ENCODE assay signal across 20 cellular contexts in genomic region chr7:17140421-17140820, GRCh38.
DNase-seq lines count a peak whose midpoint lies in the region; ATAC-seq lines count a peak whose summit lies in the region.
"Had no signal": no experiment of that assay in that cellular context is flagged by ENCODE, and none has a peak within 500 bp of the region (broad histone marks: within the 10 kb centered on the region; RNA-seq: fewer than 3 reads in every experiment).

No MANE protein-coding gene starts in this region.

- peaks cover 9% of the 10 kb centered on the region for H3K9me3 Mint-ChIP-seq in activated naive CD4-positive, alpha-beta T cell treated with anti-CD3 and anti-CD28 coated beads, Interleukin-2, amount 50 U/mL, for 24 hours
- peaks cover 4% of the 10 kb centered on the region for H3K9me3 Mint-ChIP-seq in activated T-helper 17 cell treated with anti-CD3 and anti-CD28 coated beads, Interleukin-2, amount 50 U/mL, for 72 hours
- peaks cover 0 to 3% (median 0%) of the 10 kb centered on the region in 9 donors for H3K9me3 Mint-ChIP-seq in naive thymus-derived CD8-positive, alpha-beta T cell
- no peaks in the 10 kb centered on the region for H3K9me3 Mint-ChIP-seq in natural killer cell treated with Interleukin-12 subunit alpha and Interleukin-12 subunit beta and Interleukin-15 and Interleukin-18, amount 100 ng/mL, for 72 hours
- H3K9me3 Mint-ChIP-seq: memory B cell, natural killer cell had no signal

- peak overlapping the region; percentile 99 for H3K27ac Mint-ChIP-seq in activated naive CD4-positive, alpha-beta T cell treated with anti-CD3 and anti-CD28 coated beads, Interleukin-2, amount 50 U/mL, for 24 hours
- H3K27ac Mint-ChIP-seq in activated T-helper 17 cell treated with anti-CD3 and anti-CD28 coated beads, Interleukin-2, amount 50 U/mL, for 72 hours = peak overlapping the region; percentile 93
- peak overlapping the region in 9 of 10 donors; percentile 34 to 97 (median 85) for H3K27ac Mint-ChIP-seq in naive thymus-derived CD8-positive, alpha-beta T cell
- H3K27ac Mint-ChIP-seq in natural killer cell treated with Interleukin-12 subunit alpha and Interleukin-12 subunit beta and Interleukin-15 and Interleukin-18, amount 100 ng/mL, for 72 hours = no peak overlapping the region
- H3K27ac Mint-ChIP-seq: memory B cell had no signal

- no peaks in the 10 kb centered on the region for H3K27me3 Mint-ChIP-seq in activated naive CD4-positive, alpha-beta T cell treated with anti-CD3 and anti-CD28 coated beads, Interleukin-2, amount 50 U/mL, for 24 hours
- no peaks in the 10 kb centered on the region for H3K27me3 Mint-ChIP-seq in activated T-helper 17 cell treated with anti-CD3 and anti-CD28 coated beads, Interleukin-2, amount 50 U/mL, for 72 hours
- H3K27me3 Mint-ChIP-seq in naive thymus-derived CD8-positive, alpha-beta T cell = no peaks in the 10 kb centered on the region
- H3K27me3 Mint-ChIP-seq in natural killer cell treated with Interleukin-12 subunit alpha and Interleukin-12 subunit beta and Interleukin-15 and Interleukin-18, amount 100 ng/mL, for 72 hours = no peaks in the 10 kb centered on the region
- H3K27me3 Mint-ChIP-seq: memory B cell had no signal

- no peak overlapping the region for H3K4me3 Mint-ChIP-seq in activated naive CD4-positive, alpha-beta T cell treated with anti-CD3 and anti-CD28 coated beads, Interleukin-2, amount 50 U/mL, for 24 hours
- peak overlapping the region; percentile 72 for H3K4me3 Mint-ChIP-seq in activated T-helper 17 cell treated with anti-CD3 and anti-CD28 coated beads, Interleukin-2, amount 50 U/mL, for 72 hours
- H3K4me3 Mint-ChIP-seq in naive thymus-derived CD8-positive, alpha-beta T cell = no peak overlapping the region
- no peak overlapping the region for H3K4me3 Mint-ChIP-seq in natural killer cell treated with Interleukin-12 subunit alpha and Interleukin-12 subunit beta and Interleukin-15 and Interleukin-18, amount 100 ng/mL, for 72 hours
- H3K4me3 Mint-ChIP-seq: memory B cell, natural killer cell had no signal

- no peak for DNase-seq in activated naive CD4-positive, alpha-beta T cell treated with anti-CD3 and anti-CD28 coated beads, Interleukin-2, amount 50 U/mL, for 16 hours
- DNase-seq in NCI-H146 (lab: John Stamatoyannopoulos, UW) (peak; percentile 3), NCI-H510A (lab: John Stamatoyannopoulos, UW) (no peak), NCI-H1694 (lab: John Stamatoyannopoulos, UW) (no peak)
- no peak for DNase-seq in naive thymus-derived CD8-positive, alpha-beta T cell
- no peak for DNase-seq in natural killer cell treated with Interleukin-12 subunit alpha and Interleukin-12 subunit beta and Interleukin-15 and Interleukin-18, amount 100 ng/mL, for 72 hours (ENCODE audit: low spot score)
- DNase-seq: activated CD4-positive, alpha-beta T cell treated with anti-CD3 and anti-CD28 coated beads for 4 hours; activated T-cell treated with anti-CD3 and anti-CD28 coated beads, Interleukin-2, amount 50 U/mL, for 1 hour; amygdala; cerebellar nuclear complex; COR-L47; hypothalamus; kidney; natural killer cell; NCI-H524; stimulated activated CD4-positive, alpha-beta T cell treated with anti-CD3 and anti-CD28 coated beads, Interleukin-4, amount 100 ng/mL, for 1 hour; T-helper 9 cell had no signal

- H3K4me1 Mint-ChIP-seq in activated naive CD4-positive, alpha-beta T cell treated with anti-CD3 and anti-CD28 coated beads, Interleukin-2, amount 50 U/mL, for 24 hours = peaks cover 75% of the 10 kb centered on the region
- H3K4me1 Mint-ChIP-seq in activated T-helper 17 cell treated with anti-CD3 and anti-CD28 coated beads, Interleukin-2, amount 50 U/mL, for 72 hours = peaks cover 48% of the 10 kb centered on the region
- peaks cover 21 to 68% (median 57%) of the 10 kb centered on the region in 4 donors for H3K4me1 Mint-ChIP-seq in naive thymus-derived CD8-positive, alpha-beta T cell
- peaks cover 36 to 54% of the 10 kb centered on the region in 2 donors for H3K4me1 Mint-ChIP-seq in natural killer cell treated with Interleukin-12 subunit alpha and Interleukin-12 subunit beta and Interleukin-15 and Interleukin-18, amount 100 ng/mL, for 72 hours (ENCODE audit: low read depth in 2 of 2)

- POLR2A ChIA-PET in naive thymus-derived CD8-positive, alpha-beta T cell (lab: Charles Lee) = no interaction called here

- H3K36me3 Mint-ChIP-seq in activated naive CD4-positive, alpha-beta T cell treated with anti-CD3 and anti-CD28 coated beads, Interleukin-2, amount 50 U/mL, for 24 hours = peaks cover 1% of the 10 kb centered on the region
- H3K36me3 Mint-ChIP-seq in activated T-helper 17 cell treated with anti-CD3 and anti-CD28 coated beads, Interleukin-2, amount 50 U/mL, for 72 hours (ENCODE audit: low read depth) = no peaks in the 10 kb centered on the region
- peaks cover 0 to 5% (median 0%) of the 10 kb centered on the region in 3 donors for H3K36me3 Mint-ChIP-seq in naive thymus-derived CD8-positive, alpha-beta T cell
- no peaks in the 10 kb centered on the region for H3K36me3 Mint-ChIP-seq in natural killer cell treated with Interleukin-12 subunit alpha and Interleukin-12 subunit beta and Interleukin-15 and Interleukin-18, amount 100 ng/mL, for 72 hours
- H3K36me3 Mint-ChIP-seq: memory B cell, natural killer cell had no signal

- no peak for ATAC-seq in activated T-helper 17 cell treated with anti-CD3 and anti-CD28 coated beads, Interleukin-2, amount 50 U/mL, for 72 hours (replicated peaks)
- ATAC-seq in naive thymus-derived CD8-positive, alpha-beta T cell = no peak
- no peak for ATAC-seq in natural killer cell treated with Interleukin-12 subunit alpha and Interleukin-12 subunit beta and Interleukin-15 and Interleukin-18, amount 100 ng/mL, for 72 hours
- ATAC-seq: natural killer cell had no signal

Comparison
In these comparisons a context has a peak if more than half of its experiments do, and no peak if none do; other contexts are left out.
1. H3K27ac Mint-ChIP-seq: peak in activated naive CD4-positive, alpha-beta T cell treated with anti-CD3 and anti-CD28 coated beads, Interleukin-2, amount 50 U/mL, for 24 hours (single experiment), activated T-helper 17 cell treated with anti-CD3 and anti-CD28 coated beads, Interleukin-2, amount 50 U/mL, for 72 hours (single experiment) and naive thymus-derived CD8-positive, alpha-beta T cell (9 of 10); none in natural killer cell treated with Interleukin-12 subunit alpha and Interleukin-12 subunit beta and Interleukin-15 and Interleukin-18, amount 100 ng/mL, for 72 hours (0 of 2).